Comparison of ENCODE assay signal across 8 cellular contexts in the genomic region with DNA sequence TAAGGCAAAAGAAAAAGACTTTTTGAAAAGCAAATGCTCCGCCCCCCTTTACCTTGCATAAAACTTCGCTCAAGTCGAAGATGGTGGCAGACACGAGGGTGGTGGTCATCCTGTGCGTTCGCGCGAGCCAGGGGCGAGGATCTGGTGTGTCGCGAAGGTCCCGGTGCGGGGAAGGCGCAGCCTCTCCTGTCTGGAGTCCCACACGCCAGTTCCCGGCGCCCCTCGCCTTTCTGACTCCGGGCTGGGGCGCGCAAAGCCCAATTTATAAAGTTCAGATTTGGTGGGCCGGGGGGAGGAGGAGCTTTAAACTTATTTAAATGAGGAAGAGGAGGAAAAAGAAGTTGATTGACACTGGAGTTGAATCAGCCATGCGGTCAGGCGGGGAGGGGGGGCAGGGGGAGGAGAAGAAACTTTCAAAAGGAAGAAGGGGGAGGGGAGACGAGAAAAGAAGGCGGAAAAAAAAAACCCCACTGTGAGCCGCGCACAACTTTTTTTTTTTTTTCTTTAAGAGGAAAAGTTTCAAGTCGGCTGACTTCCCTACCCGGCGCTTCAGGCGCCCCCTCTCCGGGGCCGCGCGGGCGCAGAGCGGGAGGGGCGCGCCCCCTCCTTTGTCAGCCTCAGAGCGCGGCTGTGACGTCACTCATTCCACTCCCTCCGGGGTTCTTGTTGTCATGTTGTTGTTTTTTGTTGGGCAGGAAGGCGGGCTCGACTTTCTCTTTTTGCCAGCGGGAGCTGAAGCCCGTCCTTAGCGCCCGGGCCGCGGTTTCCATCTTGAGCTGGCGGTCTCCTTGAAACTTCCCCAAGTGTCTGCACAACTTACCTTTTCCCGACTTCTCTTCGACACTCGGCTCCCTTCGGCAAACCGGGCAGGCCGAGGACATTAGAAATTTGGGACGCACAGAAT. TPM values are rescaled to one million over a fixed set of nuclear protein-coding genes. Genes with fewer than 3 reads are reported as not detected.
DNase-seq lines count a peak whose midpoint lies in the region; ATAC-seq, FAIRE-seq and TF ChIP-seq lines count a peak whose summit lies in the region.

A gene with protein sequence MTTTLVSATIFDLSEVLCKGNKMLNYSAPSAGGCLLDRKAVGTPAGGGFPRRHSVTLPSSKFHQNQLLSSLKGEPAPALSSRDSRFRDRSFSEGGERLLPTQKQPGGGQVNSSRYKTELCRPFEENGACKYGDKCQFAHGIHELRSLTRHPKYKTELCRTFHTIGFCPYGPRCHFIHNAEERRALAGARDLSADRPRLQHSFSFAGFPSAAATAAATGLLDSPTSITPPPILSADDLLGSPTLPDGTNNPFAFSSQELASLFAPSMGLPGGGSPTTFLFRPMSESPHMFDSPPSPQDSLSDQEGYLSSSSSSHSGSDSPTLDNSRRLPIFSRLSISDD (minus strand): TSS at position 238 of the 904 bp plus-strand sequence. CDS start 129 bp downstream, at position 109.

- H3K4me1 Mint-ChIP-seq in activated T-helper 2 cell treated with anti-CD3 and anti-CD28 coated beads, Interferon-gamma antibody, Interleukin-2, Interleukin-4, amounts not matched to agents 10 μg/mL and 5 μg/mL and 100 μg/mL, durations not matched to agents 14 hours and 24 hours and 36 hours (ENCODE audit: low read depth), result peaks cover 48% of the 10 kb centered on the region
- H3K4me1 Mint-ChIP-seq in naive thymus-derived CD8-positive, alpha-beta T cell, result peaks cover 18 to 63% (median 40%) of the 10 kb centered on the region in 4 donors
- H3K4me1 Mint-ChIP-seq in stimulated activated memory B cell treated with anti-CD40 and anti-IgM and Interleukin-4, amounts not matched to agents 10 μg/mL and 1 μg/mL and 100 μg/mL, for 72 hours, result peaks cover 43% of the 10 kb centered on the region

- H3K4me3 ChIP-seq in fibroblast of lung (replicated peaks in 1 of 4; ENCODE audit: control extremely low read depth in 1 of 4, insufficient read depth in 1 of 4, low read depth in 3 of 4, low read length in 4 of 4), result peak within 1 kb of the TSS; percentile 91 to 100 (median 95)

- H3K4me1 ChIP-seq in fibroblast of lung (ENCODE audit: control insufficient read depth, extremely low read depth, insufficient read depth, low read length), result peaks cover 8% of the 10 kb centered on the region

- POLR2A ChIA-PET in naive thymus-derived CD8-positive, alpha-beta T cell (lab: Charles Lee), result interaction anchor here (0.6 to 15.3 kb wide), 39 partner anchors 12 to 977 kb away, joined by 3 to 1375 read pairs (median 4); a partner anchor contains a TSS

- H4K20me1 ChIP-seq in fibroblast of lung (ENCODE audit: control insufficient read depth, extremely low read depth, insufficient read depth, low read length), result no peaks in the 10 kb centered on the region

- intact Hi-C loops in activated T-helper 2 cell treated with anti-CD3 and anti-CD28 coated beads, Interferon-gamma antibody, Interleukin-2, Interleukin-4, amounts not matched to agents 10 μg/mL and 5 μg/mL and 100 μg/mL, durations not matched to agents 14 hours and 24 hours and 36 hours (cut with micrococcal nuclease), result loop anchor here (1.0 to 5.0 kb wide), 5 partner anchors 11 to 976 kb away; a partner anchor contains a TSS

- H3K27ac ChIP-seq in fibroblast of lung (ENCODE audit: insufficient read depth, low read length), result peak within 1 kb of the TSS; percentile 100

- no peaks in the 10 kb centered on the region for H3K27me3 ChIP-seq in fibroblast of lung (ENCODE audit: control insufficient read depth, insufficient read depth, low read length)

- H2AFZ ChIP-seq in fibroblast of lung (ENCODE audit: low read length), result no peak within 1 kb of the TSS

- H3K9me3 ChIP-seq in fibroblast of lung (ENCODE audit: control insufficient read depth, insufficient read depth, low read depth, low read length), result no peaks in the 10 kb centered on the region

- peak; percentile 35 for ATAC-seq in GM18861 (IDR thresholded peaks at IDR 0.05; ENCODE audit: unreplicated experiment)
- peak; percentile 39 for ATAC-seq in HG03354 (IDR thresholded peaks at IDR 0.05; ENCODE audit: poor library complexity, severe bottlenecking, unreplicated experiment)
- ATAC-seq in naive thymus-derived CD8-positive, alpha-beta T cell, result peak; percentile 22 to 37
- ATAC-seq in stimulated activated memory B cell treated with anti-CD40 and anti-IgM and Interleukin-4, amounts not matched to agents 10 μg/mL and 1 μg/mL and 100 μg/mL, for 72 hours, result peak; percentile 71

- TF ChIP-seq CTCF in fibroblast of lung (conservative IDR thresholded peaks at IDR 0.05 in 1 of 2, IDR thresholded peaks at IDR 0.05 in 1 of 2; ENCODE audit: low read depth in 1 of 2, low read length in 2 of 2), result no peak

- H3K36me3 ChIP-seq in fibroblast of lung (ENCODE audit: control insufficient read depth, insufficient read depth, low read length), result peaks cover 11% of the 10 kb centered on the region

- H3K79me2 ChIP-seq in fibroblast of lung (ENCODE audit: control insufficient read depth, insufficient read depth, low read length), result peaks cover 51% of the 10 kb centered on the region

- H3K4me3 Mint-ChIP-seq in activated T-helper 2 cell treated with anti-CD3 and anti-CD28 coated beads, Interferon-gamma antibody, Interleukin-2, Interleukin-4, amounts not matched to agents 10 μg/mL and 5 μg/mL and 100 μg/mL, durations not matched to agents 14 hours and 24 hours and 36 hours (ENCODE audit: low read depth), result peak within 1 kb of the TSS; percentile 92
- H3K4me3 Mint-ChIP-seq in naive thymus-derived CD8-positive, alpha-beta T cell, result peak within 1 kb of the TSS; percentile 86 to 100 (median 92)
- H3K4me3 Mint-ChIP-seq in stimulated activated memory B cell treated with anti-CD40 and anti-IgM and Interleukin-4, amounts not matched to agents 10 μg/mL and 1 μg/mL and 100 μg/mL, for 72 hours, result peak within 1 kb of the TSS; percentile 97

- peak within 1 kb of the TSS; percentile 99 for H3K27ac Mint-ChIP-seq in activated T-helper 2 cell treated with anti-CD3 and anti-CD28 coated beads, Interferon-gamma antibody, Interleukin-2, Interleukin-4, amounts not matched to agents 10 μg/mL and 5 μg/mL and 100 μg/mL, durations not matched to agents 14 hours and 24 hours and 36 hours
- H3K27ac Mint-ChIP-seq in naive thymus-derived CD8-positive, alpha-beta T cell, result peak within 1 kb of the TSS; percentile 94 to 100 (median 99)
- H3K27ac Mint-ChIP-seq in stimulated activated memory B cell treated with anti-CD40 and anti-IgM and Interleukin-4, amounts not matched to agents 10 μg/mL and 1 μg/mL and 100 μg/mL, for 72 hours, result peak within 1 kb of the TSS; percentile 99

- H3K4me2 ChIP-seq in fibroblast of lung (ENCODE audit: extremely low read depth, insufficient read depth, low read length), result peak within 1 kb of the TSS; percentile 98

- DNase-seq in 8988T (peak; percentile 81), RCC 7860 (ENCODE audit: low spot score) (peak; percentile 87), fibroblast of lung (ENCODE audit: low read depth in 2 of 2) (peak; percentile 94 to 99)
- peak; percentile 92 for DNase-seq in activated T-helper 2 cell treated with anti-CD3 and anti-CD28 coated beads, Interferon-gamma antibody, Interleukin-2, Interleukin-4, amounts not matched to agents 10 μg/mL and 5 μg/mL and 100 μg/mL, durations not matched to agents 14 hours and 24 hours and 36 hours (ENCODE audit: low spot score)
- peak; percentile 86 to 97 (median 92) for DNase-seq in naive thymus-derived CD8-positive, alpha-beta T cell

- H3K9me3 Mint-ChIP-seq in activated T-helper 2 cell treated with anti-CD3 and anti-CD28 coated beads, Interferon-gamma antibody, Interleukin-2, Interleukin-4, amounts not matched to agents 10 μg/mL and 5 μg/mL and 100 μg/mL, durations not matched to agents 14 hours and 24 hours and 36 hours, result no peaks in the 10 kb centered on the region
- H3K9me3 Mint-ChIP-seq in naive thymus-derived CD8-positive, alpha-beta T cell, result no peaks in the 10 kb centered on the region
- no peaks in the 10 kb centered on the region for H3K9me3 Mint-ChIP-seq in stimulated activated memory B cell treated with anti-CD40 and anti-IgM and Interleukin-4, amounts not matched to agents 10 μg/mL and 1 μg/mL and 100 μg/mL, for 72 hours

- H3K9ac ChIP-seq in fibroblast of lung (ENCODE audit: insufficient read depth, low read length), result peak within 1 kb of the TSS; percentile 89

- peaks cover 37% of the 10 kb centered on the region for H3K36me3 Mint-ChIP-seq in activated T-helper 2 cell treated with anti-CD3 and anti-CD28 coated beads, Interferon-gamma antibody, Interleukin-2, Interleukin-4, amounts not matched to agents 10 μg/mL and 5 μg/mL and 100 μg/mL, durations not matched to agents 14 hours and 24 hours and 36 hours (ENCODE audit: low read depth)
- peaks cover 25 to 43% (median 29%) of the 10 kb centered on the region in 3 donors for H3K36me3 Mint-ChIP-seq in naive thymus-derived CD8-positive, alpha-beta T cell
- peaks cover 55% of the 10 kb centered on the region for H3K36me3 Mint-ChIP-seq in stimulated activated memory B cell treated with anti-CD40 and anti-IgM and Interleukin-4, amounts not matched to agents 10 μg/mL and 1 μg/mL and 100 μg/mL, for 72 hours

- FAIRE-seq in RCC 7860 (lab: Jason Lieb, UNC), result no peak

- H3K27me3 Mint-ChIP-seq in activated T-helper 2 cell treated with anti-CD3 and anti-CD28 coated beads, Interferon-gamma antibody, Interleukin-2, Interleukin-4, amounts not matched to agents 10 μg/mL and 5 μg/mL and 100 μg/mL, durations not matched to agents 14 hours and 24 hours and 36 hours (ENCODE audit: low read depth), result no peaks in the 10 kb centered on the region
- peaks cover 0 to 2% (median 0%) of the 10 kb centered on the region in 5 donors for H3K27me3 Mint-ChIP-seq in naive thymus-derived CD8-positive, alpha-beta T cell
- H3K27me3 Mint-ChIP-seq in stimulated activated memory B cell treated with anti-CD40 and anti-IgM and Interleukin-4, amounts not matched to agents 10 μg/mL and 1 μg/mL and 100 μg/mL, for 72 hours, result no peaks in the 10 kb centered on the region

RNA-seq across cellular contexts. Expression of the gene that starts here (rescaled TPM):
- 70.0 and 73.4 TPM in 2 replicates for total RNA-seq in activated T-helper 2 cell treated with anti-CD3 and anti-CD28 coated beads, Interferon-gamma antibody, Interleukin-2, Interleukin-4, amounts not matched to agents 10 μg/mL and 5 μg/mL and 100 μg/mL, durations not matched to agents 14 hours and 24 hours and 36 hours
- total RNA-seq in fibroblast of lung, result 13.9 and 22.0 TPM in 2 replicates
- polyA plus RNA-seq in fibroblast of lung, result 41.7 and 58.6 TPM in 2 replicates
- polyA plus RNA-seq in fibroblast of lung (2012), result 111 and 130 TPM in 2 replicates
- 82.5 and 113 TPM in 2 replicates for polyA minus RNA-seq in fibroblast of lung (ENCODE audit: low replicate concordance)
- 100 to 1,000 TPM; 201 to 222 TPM for total RNA-seq in naive thymus-derived CD8-positive, alpha-beta T cell
- 100 to 1,000 TPM; 122 to 142 (median 134) TPM for polyA plus RNA-seq in naive thymus-derived CD8-positive, alpha-beta T cell

Comparison
In these comparisons a context has a peak if more than half of its experiments do, and no peak if none do; other contexts are left out.
1. Peak in every context shown above with its lines: DNase-seq, ATAC-seq, H3K4me3 ChIP-seq and H3K27ac ChIP-seq.